1 cellular context compared by ENCODE assay signal in the genomic region with DNA sequence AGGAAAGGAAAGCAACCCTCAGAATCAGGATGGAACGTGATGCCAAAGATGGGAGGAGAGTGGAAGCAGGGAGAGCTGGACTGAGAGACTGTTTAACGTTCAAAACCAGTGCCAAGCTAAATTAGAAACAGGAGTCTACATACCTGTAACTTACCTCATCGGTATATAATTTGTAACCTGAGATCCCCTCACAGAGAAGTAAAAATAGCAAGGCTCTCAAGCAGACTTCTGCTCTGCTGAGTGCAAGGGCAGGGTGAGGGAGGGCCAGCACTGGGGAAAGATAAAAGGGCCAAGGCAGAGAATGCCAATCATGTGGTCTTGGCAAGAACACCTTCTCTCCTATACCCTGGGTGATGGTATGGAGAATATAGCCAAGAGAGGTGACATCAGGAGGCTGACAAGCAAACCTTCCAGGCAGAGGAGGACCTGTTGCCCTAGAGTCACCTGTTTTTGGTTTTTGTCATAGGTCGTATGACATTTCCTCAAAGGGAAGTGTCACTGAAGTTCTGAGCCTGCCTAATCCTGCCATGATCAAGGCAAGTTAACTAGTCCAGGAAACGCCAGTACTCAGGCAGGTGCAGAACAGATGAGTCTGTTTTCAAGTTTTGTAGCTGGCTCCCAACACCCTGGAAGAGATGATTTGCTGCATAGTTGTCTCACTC.
TF ChIP-seq lines count a peak whose summit lies in the region.

No MANE protein-coding gene starts in this region.

TF ChIP-seq in H1, 55 proteins besides CTCF, POLR2A, EP300 and RAD21 (continued from another document):
- TF ChIP-seq RXRA (IDR thresholded peaks at IDR 0.05; ENCODE audit: insufficient read depth, low read depth, low read length) = no peak
- no peak for TF ChIP-seq ATF2 (IDR thresholded peaks at IDR 0.05; ENCODE audit: low read length)
- no peak for TF ChIP-seq NANOG (IDR thresholded peaks at IDR 0.05; ENCODE audit: insufficient read depth, low read depth, low read length, poor library complexity, severe bottlenecking)
